8 cellular contexts compared by ENCODE assay signal in the genomic region with DNA sequence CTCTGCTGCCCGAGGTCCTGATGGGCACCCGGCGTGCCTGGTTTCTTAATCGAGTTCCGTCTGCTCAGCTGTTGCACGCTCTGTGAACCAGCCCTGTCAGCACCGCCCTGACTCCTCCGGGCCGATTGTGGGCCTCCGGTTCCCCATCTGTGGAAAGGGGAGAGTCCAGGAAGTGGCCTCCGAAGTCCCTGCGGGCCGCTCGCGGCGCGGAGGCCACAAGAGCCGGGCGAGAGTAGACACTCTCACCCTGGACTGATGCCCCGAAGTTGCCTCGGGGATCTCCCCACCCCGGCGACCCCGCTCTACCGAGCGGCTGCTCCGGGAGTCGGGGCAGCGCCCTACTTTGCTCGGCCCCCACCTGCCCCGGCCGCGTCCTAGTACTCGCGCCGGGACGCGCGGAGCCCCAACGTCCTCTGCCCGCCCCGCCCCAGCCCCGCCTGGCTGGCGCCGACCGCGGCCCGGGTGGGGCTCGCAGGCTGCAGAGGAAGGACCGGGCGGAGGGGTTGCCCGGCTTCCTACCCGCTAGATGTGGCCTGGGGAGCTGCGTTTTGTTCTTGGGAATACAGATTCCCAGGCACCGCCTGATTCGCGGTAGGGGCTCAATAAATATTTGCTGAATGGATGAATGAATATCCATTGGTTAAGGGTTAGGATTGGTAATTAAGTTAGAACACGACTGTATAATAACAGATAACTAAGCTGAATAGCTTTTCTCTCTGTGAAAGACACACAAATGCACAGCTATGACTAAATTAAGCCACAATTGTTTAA. TPM values are rescaled to one million over a fixed set of nuclear protein-coding genes. Genes with fewer than 3 reads are reported as not detected.
DNase-seq lines count a peak whose midpoint lies in the region; ATAC-seq and TF ChIP-seq lines count a peak whose summit lies in the region.

No MANE protein-coding gene starts in this region.

- POLR2A ChIA-PET in A673 (lab: Charles Lee; ENCODE audit: low non-redundant PET): no interaction called here

- peaks cover 14% of the 10 kb centered on the region for H3K4me1 ChIP-seq in A673 (ENCODE audit: insufficient read depth, low read length, poor library complexity, severe bottlenecking)
- H3K4me1 ChIP-seq in iPS-20b (ENCODE audit: insufficient read depth, low read length): peaks cover 14% of the 10 kb centered on the region
- H3K4me1 ChIP-seq in skeletal muscle satellite cell (ENCODE audit: control insufficient read depth, insufficient read depth, low read length): peaks cover 27% of the 10 kb centered on the region

- BruUV-seq in A673 (replicated peaks; lab: Mats Ljungman, UMichigan): TSS peak; percentile 67

- in situ Hi-C loops in T47D (cut with HindIII; ENCODE audit: low pct_unique_long_range_greater_than_20kb, low sequenced_read_pairs): no loop called here

- H3K9me3 ChIP-seq in A673 (ENCODE audit: low read depth, low read length, poor library complexity, severe bottlenecking): no peaks in the 10 kb centered on the region
- H3K9me3 ChIP-seq in iPS-20b (ENCODE audit: insufficient read depth, low read depth, low read length): no peaks in the 10 kb centered on the region
- no peaks in the 10 kb centered on the region for H3K9me3 ChIP-seq in skeletal muscle satellite cell (replicated peaks; ENCODE audit: low read length)

- H3K36me3 ChIP-seq in A673 (ENCODE audit: insufficient read depth, low read length, poor library complexity, severe bottlenecking) (no peaks in the 10 kb centered on the region), iPS-20b (ENCODE audit: insufficient read depth, low read depth, low read length) (no peaks in the 10 kb centered on the region), skeletal muscle satellite cell (ENCODE audit: insufficient read depth, low read length) (no peaks in the 10 kb centered on the region)

- H3K4me3 ChIP-seq in A673 (ENCODE audit: low read depth, low read length, poor library complexity, severe bottlenecking): peak overlapping the region; percentile 82
- peak overlapping the region; percentile 81 for H3K4me3 ChIP-seq in iPS-20b (ENCODE audit: low read length)
- H3K4me3 ChIP-seq in skeletal muscle satellite cell (ENCODE audit: low read length): peak overlapping the region; percentile 89

- TF ChIP-seq CTCF in A673 (conservative IDR thresholded peaks at IDR 0.05; ENCODE audit: low read depth, low read length): no peak

- DNase-seq in A673 (ENCODE audit: low spot score): peak; percentile 84
- DNase-seq in NCI-H1694 treated with DMSO at 0.1 percent for 48 hours (lab: John Stamatoyannopoulos, UW): peak; percentile 60
- peak; percentile 21 to 89 (median 38) for DNase-seq in T-helper 2 cell
- peak; percentile 24 to 67 for DNase-seq in T47D (ENCODE audit: low read depth in 1 of 2, low spot score in 1 of 2)

- H3K27ac ChIP-seq in A673 (ENCODE audit: low read depth, low read length, poor library complexity, severe bottlenecking): peak overlapping the region; percentile 99
- peak overlapping the region; percentile 67 for H3K27ac ChIP-seq in iPS-20b (ENCODE audit: low read length)

- H3K27me3 ChIP-seq in A673 (replicated peaks; ENCODE audit: insufficient read depth, low read depth, low read length, poor library complexity) (no peaks in the 10 kb centered on the region), iPS-20b (ENCODE audit: insufficient read depth, low read length) (no peaks in the 10 kb centered on the region), skeletal muscle satellite cell (ENCODE audit: control insufficient read depth, insufficient read depth, low read length) (no peaks in the 10 kb centered on the region)

- peak overlapping the region; percentile 95; the same call in 1 of the 2 replicates for H3K9ac ChIP-seq in iPS-20b (ENCODE audit: low read depth, low read length)
- H3K9ac ChIP-seq in skeletal muscle satellite cell (ENCODE audit: low read depth, low read length): peak overlapping the region; percentile 98

- intact Hi-C loops in A673 (cut with micrococcal nuclease; ENCODE audit: unreplicated experiment): no loop called here

- peak overlapping the region; percentile 99 for H3K4me2 ChIP-seq in skeletal muscle satellite cell (ENCODE audit: low read length)

- ATAC-seq in GM18519 (IDR thresholded peaks at IDR 0.05; ENCODE audit: low FRiP score, unreplicated experiment): peak; percentile 18
- peak; percentile 29 for ATAC-seq in HG02981 (IDR thresholded peaks at IDR 0.05; ENCODE audit: unreplicated experiment)

- CTCF ChIA-PET in A673 (lab: Charles Lee): interaction anchor here (0.5 kb wide), 1 partner anchor 9 kb away, joined by 3 read pairs; no protein-coding TSS in a partner anchor

RNA-seq across cellular contexts. Expression of gene ZNF367, which starts 0.9 kb away (rescaled TPM):
- 14.6 and 14.9 TPM in 2 replicates for total RNA-seq in A673 (2021)
- total RNA-seq in skeletal muscle satellite cell (2012; rRNA removed): 4.2 and 5.8 TPM in 2 replicates

RNA-seq across cellular contexts. Expression of gene HABP4, which starts 30.9 kb away (rescaled TPM):
- 11.3 and 11.6 TPM in 2 replicates for total RNA-seq in A673 (2021)
- total RNA-seq in skeletal muscle satellite cell (2012; rRNA removed): 6.8 and 12.4 TPM in 2 replicates

RNA-seq across cellular contexts. Expression of gene SLC35D2, which starts 35.6 kb away (rescaled TPM):
- total RNA-seq in A673 (2021): 1.1 TPM in 2 replicates
- 11.6 and 13.4 TPM in 2 replicates for total RNA-seq in skeletal muscle satellite cell (2012; rRNA removed)

Comparison
In these comparisons a context has a peak if more than half of its experiments do, and no peak if none do; other contexts are left out.
1. Peak in every context shown above with its lines: DNase-seq, ATAC-seq, H3K4me3 ChIP-seq and H3K27ac ChIP-seq.